ENCODE assay signal across 8 cellular contexts in the genomic region with DNA sequence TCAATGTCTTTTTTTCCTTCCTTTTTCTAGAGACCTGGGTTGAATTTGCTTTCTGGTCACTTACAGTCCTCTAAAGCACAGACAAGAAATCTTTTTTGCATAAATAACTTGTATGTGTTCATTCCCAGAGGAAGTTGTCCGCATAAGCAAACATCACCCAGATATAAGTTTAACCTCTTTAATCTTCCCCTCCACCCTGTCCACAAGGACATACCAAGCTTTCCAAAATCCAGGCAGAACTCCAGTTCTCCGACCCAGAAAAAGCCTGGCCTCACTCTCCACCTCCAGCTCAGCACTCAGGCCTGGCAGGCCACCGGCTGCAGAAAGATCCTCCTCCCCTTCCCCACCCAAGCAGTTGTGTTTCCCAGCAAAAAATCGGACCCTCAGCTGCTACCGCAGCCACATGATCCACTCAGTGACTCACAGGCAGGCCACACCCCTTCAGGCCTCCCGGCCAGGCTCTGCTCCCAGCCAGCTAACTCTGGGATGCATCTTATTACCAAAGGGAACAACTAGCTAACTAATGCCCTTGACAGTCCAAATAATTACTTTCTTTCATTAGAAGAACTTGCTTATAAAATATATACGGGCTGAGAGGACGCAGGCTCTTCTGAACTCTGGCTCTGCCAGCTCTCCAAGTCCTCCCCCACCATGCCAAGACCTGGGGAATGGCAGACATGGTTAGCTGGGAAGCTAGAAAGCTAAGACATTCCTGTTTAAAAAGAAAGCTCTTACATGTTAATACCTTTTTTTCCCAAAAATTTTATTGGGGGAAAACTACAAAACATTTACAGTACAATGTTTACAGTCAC. TPM values are rescaled to one million over a fixed set of nuclear protein-coding genes. Genes with fewer than 3 reads are reported as not detected.
DNase-seq lines count a peak whose midpoint lies in the region; ATAC-seq and TF ChIP-seq lines count a peak whose summit lies in the region.

No MANE protein-coding gene starts in this region.

- no peaks in the 10 kb centered on the region for H3K9me3 ChIP-seq in thoracic aorta

- peak; percentile 17 to 95 (median 82) for DNase-seq in C1 segment of cervical spinal cord (lab: John Stamatoyannopoulos, UW)
- DNase-seq in HT-29 (ENCODE audit: low spot score): peak; percentile 87
- DNase-seq in RPMI7951 (ENCODE audit: low read depth): peak; percentile 97
- peak; percentile 78 for DNase-seq in activated naive CD4-positive, alpha-beta T cell treated with anti-CD3 and anti-CD28 coated beads, Interleukin-2, amount 10 ng/mL, durations not matched to agents 7 days and 5 days
- peak; percentile 95 to 98 for DNase-seq in foreskin fibroblast
- DNase-seq in natural killer cell treated with Interleukin-12 subunit alpha and Interleukin-12 subunit beta and Interleukin-15 and Interleukin-18, amount 100 ng/mL, for 72 hours (ENCODE audit: low spot score): peak; percentile 72
- peak; percentile 67 for DNase-seq in thoracic aorta (ENCODE audit: low spot score)

- H3K4me3 ChIP-seq in foreskin fibroblast (ENCODE audit: low read depth in 1 of 2, low read length in 2 of 2): peak overlapping the region; percentile 87 to 92
- peak overlapping the region; percentile 88 for H3K4me3 ChIP-seq in thoracic aorta

- ATAC-seq in natural killer cell treated with Interleukin-12 subunit alpha and Interleukin-12 subunit beta and Interleukin-15 and Interleukin-18, amount 100 ng/mL, for 72 hours: no peak
- ATAC-seq in thoracic aorta (ENCODE audit: insufficient number of reproducible peaks, low FRiP score, low read depth) (no peak), GM21390 (IDR thresholded peaks at IDR 0.05; ENCODE audit: unreplicated experiment) (no peak)

- peaks cover 29% of the 10 kb centered on the region for H3K36me3 ChIP-seq in thoracic aorta

- CTCF ChIA-PET in activated naive CD4-positive, alpha-beta T cell treated with anti-CD3 and anti-CD28 coated beads, Interleukin-2, amount 10 ng/mL, durations not matched to agents 7 days and 5 days (lab: Charles Lee): interaction anchor here (0.6 to 14.2 kb wide), 12 partner anchors 7 to 411 kb away, joined by 3 to 460 read pairs (median 6); no protein-coding TSS in a partner anchor

- H3K27ac ChIP-seq in thoracic aorta: peak overlapping the region; percentile 98 to 99

- peak overlapping the region; percentile 79 for H3K4me3 Mint-ChIP-seq in activated naive CD4-positive, alpha-beta T cell treated with anti-CD3 and anti-CD28 coated beads, Interleukin-2, amount 10 ng/mL, durations not matched to agents 7 days and 5 days
- H3K4me3 Mint-ChIP-seq in natural killer cell treated with Interleukin-12 subunit alpha and Interleukin-12 subunit beta and Interleukin-15 and Interleukin-18, amount 100 ng/mL, for 72 hours: peak overlapping the region; percentile 90

- peaks cover 31% of the 10 kb centered on the region for H3K4me1 Mint-ChIP-seq in activated naive CD4-positive, alpha-beta T cell treated with anti-CD3 and anti-CD28 coated beads, Interleukin-2, amount 10 ng/mL, durations not matched to agents 7 days and 5 days
- H3K4me1 Mint-ChIP-seq in natural killer cell treated with Interleukin-12 subunit alpha and Interleukin-12 subunit beta and Interleukin-15 and Interleukin-18, amount 100 ng/mL, for 72 hours (ENCODE audit: low read depth in 2 of 2): peaks cover 53 to 59% of the 10 kb centered on the region in 2 donors

- H3K4me1 ChIP-seq in thoracic aorta (ENCODE audit: control insufficient read depth in 1 of 2, low read depth in 2 of 2): peaks cover 40 to 51% of the 10 kb centered on the region in 2 donors

- H3K27me3 Mint-ChIP-seq in activated naive CD4-positive, alpha-beta T cell treated with anti-CD3 and anti-CD28 coated beads, Interleukin-2, amount 10 ng/mL, durations not matched to agents 7 days and 5 days: peaks cover 12% of the 10 kb centered on the region
- H3K27me3 Mint-ChIP-seq in natural killer cell treated with Interleukin-12 subunit alpha and Interleukin-12 subunit beta and Interleukin-15 and Interleukin-18, amount 100 ng/mL, for 72 hours: no peaks in the 10 kb centered on the region

- no peaks in the 10 kb centered on the region for H3K9me3 Mint-ChIP-seq in activated naive CD4-positive, alpha-beta T cell treated with anti-CD3 and anti-CD28 coated beads, Interleukin-2, amount 10 ng/mL, durations not matched to agents 7 days and 5 days
- no peaks in the 10 kb centered on the region for H3K9me3 Mint-ChIP-seq in natural killer cell treated with Interleukin-12 subunit alpha and Interleukin-12 subunit beta and Interleukin-15 and Interleukin-18, amount 100 ng/mL, for 72 hours

- H3K36me3 Mint-ChIP-seq in activated naive CD4-positive, alpha-beta T cell treated with anti-CD3 and anti-CD28 coated beads, Interleukin-2, amount 10 ng/mL, durations not matched to agents 7 days and 5 days: peaks cover 54% of the 10 kb centered on the region
- H3K36me3 Mint-ChIP-seq in natural killer cell treated with Interleukin-12 subunit alpha and Interleukin-12 subunit beta and Interleukin-15 and Interleukin-18, amount 100 ng/mL, for 72 hours: peaks cover 4% of the 10 kb centered on the region

- no peaks in the 10 kb centered on the region for H3K27me3 ChIP-seq in thoracic aorta (replicated peaks; ENCODE audit: insufficient read depth)

- TF ChIP-seq CTCF in foreskin fibroblast (IDR thresholded peaks at IDR 0.05; ENCODE audit: low read depth, low read length): no peak
- no peak for TF ChIP-seq CTCF in thoracic aorta (IDR thresholded peaks at IDR 0.05)

- H3K27ac Mint-ChIP-seq in activated naive CD4-positive, alpha-beta T cell treated with anti-CD3 and anti-CD28 coated beads, Interleukin-2, amount 10 ng/mL, durations not matched to agents 7 days and 5 days: peak overlapping the region; percentile 97
- peak overlapping the region; percentile 60 to 91 for H3K27ac Mint-ChIP-seq in natural killer cell treated with Interleukin-12 subunit alpha and Interleukin-12 subunit beta and Interleukin-15 and Interleukin-18, amount 100 ng/mL, for 72 hours

RNA-seq across cellular contexts. Expression of a gene that starts 4.5 kb away (rescaled TPM):
- total RNA-seq in HT-29 (2014; rRNA removed; shearing (Covaris generic)): 19.4 and 20.5 TPM in 2 replicates
- total RNA-seq in RPMI7951 (2014; rRNA removed; shearing (Covaris generic)): 6.4 and 9.1 TPM in 2 replicates
- total RNA-seq in natural killer cell treated with Interleukin-12 subunit alpha and Interleukin-12 subunit beta and Interleukin-15 and Interleukin-18, amount 100 ng/mL, for 72 hours: 10 to 100 TPM; 22.3 to 24.7 TPM
- total RNA-seq in thoracic aorta: 100 to 1,000 TPM; 172 to 197 TPM
